Comparison of ENCODE assay signal across 13 cellular contexts in genomic region chr1:6053206-6053546, GRCh38. TPM values are rescaled to one million over a fixed set of nuclear protein-coding genes. Genes with fewer than 3 reads are reported as not detected.
DNase-seq lines count a peak whose midpoint lies in the region; ATAC-seq and TF ChIP-seq lines count a peak whose summit lies in the region.
"Had no signal": no experiment of that assay in that cellular context is flagged by ENCODE, and none has a peak within 500 bp of the region (broad histone marks: within the 10 kb centered on the region; RNA-seq: fewer than 3 reads in every experiment).

No MANE protein-coding gene starts in this region.

- H3K9me3 ChIP-seq in SK-N-SH (no peaks in the 10 kb centered on the region), DOHH2 (ENCODE audit: control insufficient read depth, insufficient read depth, low read length) (no peaks in the 10 kb centered on the region)
- H3K9me3 ChIP-seq: BLaER1 treated with 17β-estradiol and CSF1 and Interleukin-3, amounts not matched to agents 10 nM and 100 nM; Peyer's patch had no signal

- H3K9me2 ChIP-seq in SK-N-SH = no peaks in the 10 kb centered on the region
- no peaks in the 10 kb centered on the region for H3K9me2 ChIP-seq in DOHH2 (replicated peaks; ENCODE audit: control insufficient read depth, low read length)

- peaks cover 11% of the 10 kb centered on the region for H3K4me1 Mint-ChIP-seq in WTC11
- H3K4me1 Mint-ChIP-seq in natural killer cell treated with Interleukin-12 subunit alpha and Interleukin-12 subunit beta and Interleukin-15 and Interleukin-18, amount 100 ng/mL, for 72 hours (ENCODE audit: low read depth in 2 of 2) = peaks cover 32 to 36% of the 10 kb centered on the region in 2 donors
- peaks cover 2% of the 10 kb centered on the region for H3K4me1 Mint-ChIP-seq in activated CD4-positive, alpha-beta memory T cell treated with anti-CD3 and anti-CD28 coated beads, Interleukin-2, amount 10 ng/mL, durations not matched to agents 7 days and 5 days

- H2AFZ ChIP-seq in SK-N-SH (ENCODE audit: low read depth) = no peak overlapping the region

- 17% methylated on average over 8 of the region's 8 CpGs for WGBS in SK-N-SH (ENCODE audit: low lambda C conversion rate)

- H4K20me1 ChIP-seq in SK-N-SH (ENCODE audit: insufficient read depth) (peaks cover 7% of the 10 kb centered on the region; the same call in 1 of the 2 replicates), DOHH2 (ENCODE audit: control insufficient read depth, insufficient read depth, low read depth, low read length) (0 out of 2 replicates have a peak, but pooled peaks cover 7% of the 10 kb centered on the region)

- no peak overlapping the region for H3K9ac ChIP-seq in SK-N-SH
- H3K9ac ChIP-seq: BLaER1 treated with 17β-estradiol and CSF1 and Interleukin-3, amounts not matched to agents 10 nM and 100 nM had no signal

- no peak for TF ChIP-seq RAD21 in SK-N-SH (IDR thresholded peaks at IDR 0.05; ENCODE audit: low read length)

- H3K4me2 ChIP-seq in SK-N-SH (no peak overlapping the region), DOHH2 (ENCODE audit: low read length) (no peak overlapping the region)
- H3K4me2 ChIP-seq: BLaER1 treated with 17β-estradiol and CSF1 and Interleukin-3, amounts not matched to agents 10 nM and 100 nM had no signal

- no peaks in the 10 kb centered on the region for H3K79me2 ChIP-seq in SK-N-SH (ENCODE audit: insufficient read depth)
- H3K79me2 ChIP-seq in DOHH2 (ENCODE audit: control insufficient read depth, low read length) = no peaks in the 10 kb centered on the region

- no peak overlapping the region; a peak in 1 of 4 replicates for H3K27ac ChIP-seq in SK-N-SH (ENCODE audit: low read depth in 2 of 2, low read length in 1 of 2)
- H3K27ac ChIP-seq in DOHH2 (ENCODE audit: low read depth, low read length) = no peak overlapping the region
- H3K27ac ChIP-seq: BLaER1 treated with 17β-estradiol and CSF1 and Interleukin-3, amounts not matched to agents 10 nM and 100 nM; Peyer's patch had no signal

- DNase-seq in SK-N-SH (no peak), WTC11 (ENCODE audit: low spot score) (no peak), ACHN (no peak)
- DNase-seq in natural killer cell treated with Interleukin-12 subunit alpha and Interleukin-12 subunit beta and Interleukin-15 and Interleukin-18, amount 100 ng/mL, for 72 hours (ENCODE audit: low spot score) = no peak
- DNase-seq in activated CD4-positive, alpha-beta memory T cell treated with anti-CD3 and anti-CD28 coated beads, Interleukin-2, amount 10 ng/mL, durations not matched to agents 7 days and 5 days = no peak
- DNase-seq in stimulated activated CD4-positive, alpha-beta T cell treated with anti-CD3 and anti-CD28 coated beads, Interleukin-4, amount 100 ng/mL, for 24 hours = no peak
- DNase-seq: GOT3, NCI-H187, SIG-M5 had no signal

- no peaks in the 10 kb centered on the region for H3K36me3 Mint-ChIP-seq in WTC11
- H3K36me3 Mint-ChIP-seq in natural killer cell treated with Interleukin-12 subunit alpha and Interleukin-12 subunit beta and Interleukin-15 and Interleukin-18, amount 100 ng/mL, for 72 hours = no peaks in the 10 kb centered on the region
- peaks cover 44% of the 10 kb centered on the region for H3K36me3 Mint-ChIP-seq in activated CD4-positive, alpha-beta memory T cell treated with anti-CD3 and anti-CD28 coated beads, Interleukin-2, amount 10 ng/mL, durations not matched to agents 7 days and 5 days (ENCODE audit: low read depth)

- CTCF ChIA-PET in SK-N-SH (lab: Yijun Ruan, JAX) (interaction anchor here (0.6 to 4.2 kb wide), 46 partner anchors 10 to 565 kb away, joined by 3 to 47 read pairs (median 6); no protein-coding TSS in a partner anchor), WTC11 (lab: Charles Lee) (interaction anchor here (0.7 to 2.9 kb wide), 47 partner anchors 9 to 370 kb away, joined by 3 to 37 read pairs (median 5); partner anchors contain the start of genes NPHP4, RNF207 and RPL22)
- CTCF ChIA-PET in activated CD4-positive, alpha-beta memory T cell treated with anti-CD3 and anti-CD28 coated beads, Interleukin-2, amount 10 ng/mL, durations not matched to agents 7 days and 5 days (lab: Charles Lee) = interaction anchor here (0.9 to 1.1 kb wide), 3 partner anchors 9 to 192 kb away, joined by 3 to 4 read pairs (median 3); no protein-coding TSS in a partner anchor

- in situ Hi-C loops in ACHN (cut with HindIII; ENCODE audit: low pct_ligation_motif_present, low pct_unique_long_range_greater_than_20kb, low sequenced_read_pairs) = no loop called here

- H3K27ac Mint-ChIP-seq in WTC11 = no peak overlapping the region; the same call in 1 of the 2 replicates
- peak overlapping the region; percentile 55 to 59 for H3K27ac Mint-ChIP-seq in natural killer cell treated with Interleukin-12 subunit alpha and Interleukin-12 subunit beta and Interleukin-15 and Interleukin-18, amount 100 ng/mL, for 72 hours
- H3K27ac Mint-ChIP-seq in activated CD4-positive, alpha-beta memory T cell treated with anti-CD3 and anti-CD28 coated beads, Interleukin-2, amount 10 ng/mL, durations not matched to agents 7 days and 5 days = no peak overlapping the region

- H3K27me3 Mint-ChIP-seq in WTC11 (ENCODE audit: low read depth) = no peaks in the 10 kb centered on the region
- no peaks in the 10 kb centered on the region for H3K27me3 Mint-ChIP-seq in natural killer cell treated with Interleukin-12 subunit alpha and Interleukin-12 subunit beta and Interleukin-15 and Interleukin-18, amount 100 ng/mL, for 72 hours
- no peaks in the 10 kb centered on the region for H3K27me3 Mint-ChIP-seq in activated CD4-positive, alpha-beta memory T cell treated with anti-CD3 and anti-CD28 coated beads, Interleukin-2, amount 10 ng/mL, durations not matched to agents 7 days and 5 days

- peak overlapping the region in 1 of 2 experiments; percentile 36; a peak in 1 of 4 replicates for H3K4me3 ChIP-seq in SK-N-SH (ENCODE audit: low read depth in 2 of 2, low read length in 1 of 2)
- no peak overlapping the region for H3K4me3 ChIP-seq in DOHH2 (ENCODE audit: low read length)
- H3K4me3 ChIP-seq: BLaER1 treated with 17β-estradiol and CSF1 and Interleukin-3, amounts not matched to agents 10 nM and 100 nM; Peyer's patch had no signal

- H3K4me3 Mint-ChIP-seq in WTC11 = no peak overlapping the region
- no peak overlapping the region for H3K4me3 Mint-ChIP-seq in natural killer cell treated with Interleukin-12 subunit alpha and Interleukin-12 subunit beta and Interleukin-15 and Interleukin-18, amount 100 ng/mL, for 72 hours
- H3K4me3 Mint-ChIP-seq in activated CD4-positive, alpha-beta memory T cell treated with anti-CD3 and anti-CD28 coated beads, Interleukin-2, amount 10 ng/mL, durations not matched to agents 7 days and 5 days = no peak overlapping the region

- POLR2A ChIA-PET in SK-N-SH (lab: Yijun Ruan, JAX) = interaction anchor here (0.5 to 1.2 kb wide), 5 partner anchors 22 to 178 kb away, joined by 3 to 6 read pairs (median 3); partner anchors contain the start of gene NPHP4
- POLR2A ChIA-PET in WTC11 (lab: Charles Lee) = no interaction called here
- POLR2A ChIA-PET in activated CD4-positive, alpha-beta memory T cell treated with anti-CD3 and anti-CD28 coated beads, Interleukin-2, amount 10 ng/mL, durations not matched to agents 7 days and 5 days (lab: Charles Lee) = no interaction called here

- ATAC-seq in SK-N-SH treated with all-trans-retinoic acid at 6 μM for 48 hours (no peak), WTC11 (peak; percentile 11; the same call in 1 of the 2 replicates)
- ATAC-seq in natural killer cell treated with Interleukin-12 subunit alpha and Interleukin-12 subunit beta and Interleukin-15 and Interleukin-18, amount 100 ng/mL, for 72 hours = no peak

- H3K4me1 ChIP-seq in SK-N-SH (ENCODE audit: control insufficient read depth in 1 of 2, insufficient read depth in 2 of 2, low read depth in 1 of 2, low read length in 1 of 2) (peaks cover 0 to 34% of the 10 kb centered on the region in 2 experiments; a peak in 1 of 4 replicates), DOHH2 (ENCODE audit: control insufficient read depth, low read length) (no peaks in the 10 kb centered on the region)

- H3K36me3 ChIP-seq in SK-N-SH (replicated peaks in 1 of 2; ENCODE audit: control insufficient read depth in 1 of 2, insufficient read depth in 2 of 2, low read length in 1 of 2) (no peaks in the 10 kb centered on the region), DOHH2 (ENCODE audit: control insufficient read depth, low read length) (no peaks in the 10 kb centered on the region)
- H3K36me3 ChIP-seq: Peyer's patch had no signal

- no peaks in the 10 kb centered on the region for H3K9me3 Mint-ChIP-seq in WTC11
- H3K9me3 Mint-ChIP-seq in natural killer cell treated with Interleukin-12 subunit alpha and Interleukin-12 subunit beta and Interleukin-15 and Interleukin-18, amount 100 ng/mL, for 72 hours = no peaks in the 10 kb centered on the region
- H3K9me3 Mint-ChIP-seq in activated CD4-positive, alpha-beta memory T cell treated with anti-CD3 and anti-CD28 coated beads, Interleukin-2, amount 10 ng/mL, durations not matched to agents 7 days and 5 days = no peaks in the 10 kb centered on the region

- no peak for TF ChIP-seq EP300 in SK-N-SH (IDR thresholded peaks at IDR 0.05; ENCODE audit: borderline replicate concordance in 1 of 2, low read depth in 1 of 2, low read length in 1 of 2)

- H3F3A ChIP-seq in SK-N-SH (replicated peaks; ENCODE audit: insufficient read depth) (no peaks in the 10 kb centered on the region), DOHH2 (ENCODE audit: control insufficient read depth, insufficient read depth) (no peaks in the 10 kb centered on the region)

- H3K27me3 ChIP-seq in SK-N-SH (ENCODE audit: insufficient read depth) (no peaks in the 10 kb centered on the region), DOHH2 (ENCODE audit: control insufficient read depth, low read length) (no peaks in the 10 kb centered on the region)
- H3K27me3 ChIP-seq: BLaER1 treated with 17β-estradiol and CSF1 and Interleukin-3, amounts not matched to agents 10 nM and 100 nM; Peyer's patch had no signal

- TF ChIP-seq CTCF in SK-N-SH (IDR thresholded peaks at IDR 0.05) = no peak; the same call in 1 of the 2 replicates
- peak; percentile 40 for TF ChIP-seq CTCF in DOHH2 (IDR thresholded peaks at IDR 0.05; ENCODE audit: low read depth, low read length, poor library complexity, severe bottlenecking)
- TF ChIP-seq CTCF in WTC11 (IDR thresholded peaks at IDR 0.05) = peak; percentile 11; the same call in 1 of the 2 replicates

TF ChIP-seq in SK-N-SH, 30 proteins besides CTCF, POLR2A, EP300 and RAD21 (continues in another document):
- TF ChIP-seq CHD2 (IDR thresholded peaks at IDR 0.05; ENCODE audit: low read length, partially characterized antibody) = peak; percentile 3

TF ChIP-seq in SK-N-SH treated with all-trans-retinoic acid at 6 μM for 48 hours, 23 proteins besides CTCF, POLR2A, EP300 and RAD21 (continues in another document):
- TF ChIP-seq ESRRG (CRISPR knock-in tag; IDR thresholded peaks at IDR 0.05) = no peak

RNA-seq across cellular contexts. Expression of gene KCNAB2, which starts 7.5 kb away (rescaled TPM):
- 6.1 and 7.6 TPM in 2 replicates for polyA plus RNA-seq in SK-N-SH (2012; rRNA removed)
- polyA plus RNA-seq in SK-N-SH (2012; cell fraction: cytosol; rRNA removed) = 3.3 and 4.6 TPM in 2 replicates
- polyA plus RNA-seq in SK-N-SH (2012; cell fraction: nucleus; rRNA removed) = 12.2 and 13.1 TPM in 2 replicates
- total RNA-seq in WTC11 (2021) = 9.3 to 10.3 TPM (median 9.6 TPM) in 3 replicates
- total RNA-seq in natural killer cell treated with Interleukin-12 subunit alpha and Interleukin-12 subunit beta and Interleukin-15 and Interleukin-18, amount 100 ng/mL, for 72 hours = 100 to 1,000 TPM; 157 to 360 TPM
- total RNA-seq in activated CD4-positive, alpha-beta memory T cell treated with anti-CD3 and anti-CD28 coated beads, Interleukin-2, amount 10 ng/mL, durations not matched to agents 7 days and 5 days = 100 to 1,000 TPM; 284 to 286 TPM

Comparison
In these comparisons a context has a peak if more than half of its experiments do, and no peak if none do; other contexts are left out.
1. H3K27ac Mint-ChIP-seq: peak in natural killer cell treated with Interleukin-12 subunit alpha and Interleukin-12 subunit beta and Interleukin-15 and Interleukin-18, amount 100 ng/mL, for 72 hours (2 of 2); none in WTC11 (single experiment) and activated CD4-positive, alpha-beta memory T cell treated with anti-CD3 and anti-CD28 coated beads, Interleukin-2, amount 10 ng/mL, durations not matched to agents 7 days and 5 days (single experiment).
2. RNA of gene KCNAB2, which starts 7.5 kb away (total RNA-seq): 157 to 360 TPM in natural killer cell treated with Interleukin-12 subunit alpha and Interleukin-12 subunit beta and Interleukin-15 and Interleukin-18, amount 100 ng/mL, for 72 hours and 284 to 286 TPM in activated CD4-positive, alpha-beta memory T cell treated with anti-CD3 and anti-CD28 coated beads, Interleukin-2, amount 10 ng/mL, durations not matched to agents 7 days and 5 days; 9.3 to 10.3 TPM in WTC11; every median in the first group is over 10 times any median in the second.
3. Of the 6 proteins assayed by ChIP-seq in both WTC11 and SK-N-SH: peak only in WTC11: CTCF; only in SK-N-SH: none; in both: none; in neither: 5.